In genomic region chr20:36479938-36480337, GRCh38 we compare ENCODE assay signal across 19 cellular contexts.
DNase-seq lines count a peak whose midpoint lies in the region; ATAC-seq, FAIRE-seq and TF ChIP-seq lines count a peak whose summit lies in the region.
"Had no signal": no experiment of that assay in that cellular context is flagged by ENCODE, and none has a peak within 500 bp of the region (broad histone marks: within the 10 kb centered on the region; RNA-seq: fewer than 3 reads in every experiment).

No MANE protein-coding gene starts in this region.

- peaks cover 27 to 94% of the 10 kb centered on the region in 2 experiments for H3K79me1 ChIP-seq in IMR-90 (ENCODE audit: low read depth in 1 of 2, low read length in 2 of 2)
- peaks cover 18% of the 10 kb centered on the region for H3K79me1 ChIP-seq in H1 (ENCODE audit: low read depth, low read length)
- peaks cover 14% of the 10 kb centered on the region for H3K79me1 ChIP-seq in trophoblast cell (ENCODE audit: low read length)

- FAIRE-seq in H1 (lab: Jason Lieb, UNC), result no peak

- in situ Hi-C loops in IMR-90 (cut with MboI; ENCODE audit: low sequenced_read_pairs), result no loop called here

- no peaks in the 10 kb centered on the region for H3K9me3 ChIP-seq in CD4-positive, alpha-beta memory T cell (ENCODE audit: control insufficient read depth in 1 of 2, low read length in 2 of 2)
- H3K9me3 ChIP-seq in IMR-90 (ENCODE audit: control insufficient read depth, insufficient read depth, low read length) (no peaks in the 10 kb centered on the region), H1 (ENCODE audit: insufficient read depth in 2 of 2, low read depth in 1 of 2, low read length in 1 of 2) (no peaks in the 10 kb centered on the region), trophoblast cell (ENCODE audit: insufficient read depth, low read depth, low read length) (peaks cover 2% of the 10 kb centered on the region)
- no peaks in the 10 kb centered on the region for H3K9me3 ChIP-seq in CD8-positive, alpha-beta memory T cell (ENCODE audit: low read length)
- H3K9me3 ChIP-seq: esophagus squamous epithelium had no signal

- peaks cover 7% of the 10 kb centered on the region for H3K4me1 ChIP-seq in CD4-positive, alpha-beta memory T cell (ENCODE audit: insufficient read depth, low read length)
- H3K4me1 ChIP-seq in IMR-90 (ENCODE audit: control insufficient read depth, insufficient read depth, low read length) (peaks cover 38% of the 10 kb centered on the region), H1 (replicated peaks in 1 of 4; ENCODE audit: control insufficient read depth in 3 of 4, insufficient read depth in 4 of 4, low read length in 3 of 4) (no peaks in the 10 kb centered on the region), trophoblast cell (ENCODE audit: control insufficient read depth in 1 of 2, insufficient read depth in 2 of 2, low read length in 2 of 2) (peaks cover 36 to 42% of the 10 kb centered on the region in 2 experiments)
- H3K4me1 ChIP-seq in CD8-positive, alpha-beta memory T cell (ENCODE audit: insufficient read depth, low read length), result no peaks in the 10 kb centered on the region

- no CpG with 5 or more reads among the region's 2 CpGs for WGBS in IMR-90 (ENCODE audit: extremely low coverage in 2 of 2, insufficient read length in 1 of 2), 2 experiments
- WGBS in H1 (ENCODE audit: extremely low coverage in 1 of 2, insufficient coverage in 1 of 2, insufficient read length in 1 of 2, insufficient replicate concordance in 2 of 2, low coverage in 1 of 2, low lambda C conversion rate in 2 of 2, missing lambda C conversion rate in 1 of 2), 2 experiments, result 87% methylated on average over 2 of the region's 2 CpGs; no CpG with 5 or more reads in 1 of the 2 experiments
- WGBS in trophoblast cell (ENCODE audit: extremely low coverage, insufficient coverage, insufficient read length), result no CpG with 5 or more reads among the region's 2 CpGs

- H3K27me3 ChIP-seq in CD4-positive, alpha-beta memory T cell (ENCODE audit: insufficient read depth, low read length), result no peaks in the 10 kb centered on the region
- no peaks in the 10 kb centered on the region for H3K27me3 ChIP-seq in IMR-90 (ENCODE audit: control insufficient read depth, insufficient read depth, low read length)
- H3K27me3 ChIP-seq in H1 (replicated peaks in 1 of 4; ENCODE audit: control insufficient read depth in 3 of 4, extremely low read depth in 1 of 4, insufficient read depth in 3 of 4, low read length in 3 of 4), result no peaks in the 10 kb centered on the region
- H3K27me3 ChIP-seq in trophoblast cell (ENCODE audit: insufficient read depth, low read length), result no peaks in the 10 kb centered on the region
- H3K27me3 ChIP-seq in CD8-positive, alpha-beta memory T cell (ENCODE audit: insufficient read depth, low read length, poor library complexity, severe bottlenecking), result no peaks in the 10 kb centered on the region
- H3K27me3 ChIP-seq: dorsolateral prefrontal cortex, esophagus squamous epithelium had no signal

- H3K4me2 ChIP-seq in IMR-90 (ENCODE audit: low read depth, low read length), result no peak overlapping the region
- H3K4me2 ChIP-seq in H1 (ENCODE audit: insufficient read depth in 1 of 2, low read depth in 2 of 2, low read length in 2 of 2), result no peak overlapping the region
- H3K4me2 ChIP-seq in trophoblast cell (ENCODE audit: low read length), result no peak overlapping the region

- no peaks in the 10 kb centered on the region for H3K9me3 Mint-ChIP-seq in CD4-positive, alpha-beta memory T cell
- no peaks in the 10 kb centered on the region for H3K9me3 Mint-ChIP-seq in CD8-positive, alpha-beta memory T cell
- H3K9me3 Mint-ChIP-seq: activated CD4-positive, alpha-beta T cell treated with anti-CD3 and anti-CD28 coated beads, Interleukin-2, amount 10 ng/mL, durations not matched to agents 7 days and 5 days had no signal

- H4K20me1 ChIP-seq in IMR-90 (ENCODE audit: insufficient read depth, low read length) (peaks cover 95% of the 10 kb centered on the region), H1 (replicated peaks in 1 of 2; ENCODE audit: control insufficient read depth in 1 of 2, insufficient read depth in 2 of 2, low read length in 2 of 2) (peaks cover 11 to 32% of the 10 kb centered on the region in 2 experiments)

- H4K5ac ChIP-seq in IMR-90 (ENCODE audit: low read depth, low read length) (no peak overlapping the region), H1 (ENCODE audit: insufficient read length, low read depth, low read length) (no peak overlapping the region)

- no peak overlapping the region for H4K91ac ChIP-seq in IMR-90 (ENCODE audit: insufficient read depth, low read depth, low read length)
- no peak overlapping the region for H4K91ac ChIP-seq in H1 (replicated peaks; ENCODE audit: insufficient read length, low read length)
- no peak overlapping the region for H4K91ac ChIP-seq in trophoblast cell (ENCODE audit: low read depth, low read length)

- H2BK12ac ChIP-seq in H1 (ENCODE audit: low read depth, low read length) (no peak overlapping the region), trophoblast cell (ENCODE audit: low read length) (no peak overlapping the region)

- DNase-seq in CD4-positive, alpha-beta memory T cell, result no peak
- DNase-seq in IMR-90 (no peak), H1 (ENCODE audit: low read depth in 1 of 2, low spot score in 2 of 2) (no peak), trophoblast cell (peak; percentile 78 to 91), posterior cingulate gyrus (no peak), HK-2 (ENCODE audit: unreplicated experiment) (no peak)
- DNase-seq in CD8-positive, alpha-beta memory T cell, result no peak
- DNase-seq in activated T-cell treated with anti-CD3 and anti-CD28 coated beads, Interleukin-2, amount 50 U/mL, for 1 hour, result no peak
- DNase-seq: activated CD4-positive, alpha-beta T cell treated with anti-CD3 and anti-CD28 coated beads, Interleukin-2, amount 10 ng/mL, durations not matched to agents 7 days and 5 days; activated CD8-positive, alpha-beta memory T cell treated with anti-CD3 and anti-CD28 coated beads, Interleukin-2, amount 50 U/mL, for 4 hours; activated effector memory CD4-positive, alpha-beta T cell treated with anti-CD3 and anti-CD28 coated beads, Interleukin-2, amount 50 U/mL, for 16 hours; dorsolateral prefrontal cortex; esophagus squamous epithelium; glutamatergic neuron; left colon; MM.1S; NCI-H187; NCI-H446; stimulated activated CD4-positive, alpha-beta T cell treated with anti-CD3 and anti-CD28 coated beads, Interleukin-12 subunit alpha, Interleukin-12 subunit beta, amount 100 ng/mL, for 4 hours had no signal

- peaks cover 60% of the 10 kb centered on the region for H3K9me1 ChIP-seq in IMR-90 (ENCODE audit: insufficient read depth, low read length)

- TF ChIP-seq POLR2A in IMR-90 (IDR thresholded peaks at IDR 0.05; ENCODE audit: low read depth, low read length) (no peak), H1 (IDR thresholded peaks at IDR 0.05; ENCODE audit: control extremely low read depth in 1 of 2, low read depth in 2 of 2, low read length in 2 of 2) (no peak)

- no peak for ATAC-seq in IMR-90 (ENCODE audit: low read depth)

- H2BK120ac ChIP-seq in IMR-90 (ENCODE audit: low read depth, low read length), result no peak overlapping the region
- H2BK120ac ChIP-seq in H1 (replicated peaks; ENCODE audit: low read depth, low read length), result no peak overlapping the region
- no peak overlapping the region for H2BK120ac ChIP-seq in trophoblast cell (ENCODE audit: insufficient read depth, low read length, poor library complexity)

- POLR2A ChIA-PET in CD4-positive, alpha-beta memory T cell (lab: Charles Lee; ENCODE audit: partially characterized antibody), result interaction anchor here (0.6 to 1.7 kb wide), 2 partner anchors 16 to 866 kb away, joined by 4 to 6 read pairs; no protein-coding TSS in a partner anchor
- POLR2A ChIA-PET in IMR-90 (lab: Charles Lee; ENCODE audit: unreplicated experiment) (interaction anchor here (0.6 kb wide), 1 partner anchor 21 kb away, joined by 8 read pairs; no protein-coding TSS in a partner anchor), H1 (lab: Charles Lee; ENCODE audit: partially characterized antibody) (interaction anchor here (0.7 to 1.2 kb wide), 3 partner anchors 9 to 14 kb away, joined by 3 read pairs; no protein-coding TSS in a partner anchor)
- POLR2A ChIA-PET in CD8-positive, alpha-beta memory T cell (lab: Charles Lee), result no interaction called here

- H2AK5ac ChIP-seq in IMR-90 (ENCODE audit: low read depth, low read length) (no peak overlapping the region), H1 (ENCODE audit: low read depth, low read length) (no peak overlapping the region), trophoblast cell (ENCODE audit: low read length) (no peak overlapping the region)

- H3K9ac ChIP-seq in IMR-90 (ENCODE audit: low read depth, low read length) (no peak overlapping the region), H1 (replicated peaks in 1 of 4; ENCODE audit: extremely low read depth in 1 of 4, low read depth in 3 of 4, low read length in 3 of 4) (no peak overlapping the region), trophoblast cell (ENCODE audit: low read length) (no peak overlapping the region)

- H3K4me1 Mint-ChIP-seq in CD4-positive, alpha-beta memory T cell, result peaks cover 24 to 46% (median 33%) of the 10 kb centered on the region in 4 donors
- H3K4me1 Mint-ChIP-seq in CD8-positive, alpha-beta memory T cell, result peaks cover 20 to 43% (median 33%) of the 10 kb centered on the region in 3 donors

- no peak overlapping the region for H2BK20ac ChIP-seq in IMR-90 (ENCODE audit: low read depth, low read length)
- H2BK20ac ChIP-seq in H1 (ENCODE audit: low read length), result no peak overlapping the region

- H3K18ac ChIP-seq in IMR-90 (ENCODE audit: low read depth, low read length), result no peak overlapping the region
- H3K18ac ChIP-seq in H1 (ENCODE audit: extremely low read depth, low read length), result no peak overlapping the region
- no peak overlapping the region for H3K18ac ChIP-seq in trophoblast cell (ENCODE audit: low read length)

- TF ChIP-seq EP300 in H1 (IDR thresholded peaks at IDR 0.05; ENCODE audit: borderline replicate concordance in 1 of 2, low read depth in 2 of 2, low read length in 2 of 2), result no peak

- H2AFZ ChIP-seq in IMR-90 (replicated peaks; ENCODE audit: low read length, poor library complexity) (no peak overlapping the region), H1 (ENCODE audit: low read length) (no peak overlapping the region), trophoblast cell (ENCODE audit: insufficient read depth, low read length, poor library complexity) (no peak overlapping the region)

- H3K14ac ChIP-seq in IMR-90 (replicated peaks; ENCODE audit: low read depth, low read length) (no peak overlapping the region), H1 (ENCODE audit: insufficient read length) (no peak overlapping the region), trophoblast cell (ENCODE audit: low read length) (no peak overlapping the region)

- dilution Hi-C loops in IMR-90 (cut with HindIII; ENCODE audit: low sequenced_read_pairs, unreplicated experiment), result no loop called here

- H2BK5ac ChIP-seq in IMR-90 (ENCODE audit: low read depth, low read length, poor library complexity, severe bottlenecking) (no peak overlapping the region), H1 (ENCODE audit: low read depth, low read length) (no peak overlapping the region), trophoblast cell (ENCODE audit: low read depth, low read length, poor library complexity) (no peak overlapping the region)

- H4K8ac ChIP-seq in IMR-90 (ENCODE audit: low read depth in 2 of 2, low read length in 2 of 2), result no peak overlapping the region
- H4K8ac ChIP-seq in H1 (ENCODE audit: extremely low read depth, insufficient read depth, low read length), result no peak overlapping the region
- no peak overlapping the region for H4K8ac ChIP-seq in trophoblast cell (ENCODE audit: low read depth, low read length)

- H3K4me3 ChIP-seq in CD4-positive, alpha-beta memory T cell (ENCODE audit: low read length in 2 of 2), result no peak overlapping the region
- H3K4me3 ChIP-seq in IMR-90 (ENCODE audit: insufficient read depth, low read depth, low read length) (no peak overlapping the region), H1 (ENCODE audit: extremely low read depth in 1 of 4, insufficient read depth in 2 of 4, low read depth in 3 of 4, low read length in 4 of 4) (no peak overlapping the region), trophoblast cell (ENCODE audit: low read depth, low read length) (no peak overlapping the region)
- no peak overlapping the region for H3K4me3 ChIP-seq in CD8-positive, alpha-beta memory T cell (ENCODE audit: low read length)
- H3K4me3 ChIP-seq: dorsolateral prefrontal cortex, esophagus squamous epithelium had no signal

- peaks cover 3 to 11% of the 10 kb centered on the region in 2 donors for H3K36me3 Mint-ChIP-seq in CD4-positive, alpha-beta memory T cell
- H3K36me3 Mint-ChIP-seq in CD8-positive, alpha-beta memory T cell, result peaks cover 0 to 20% (median 0%) of the 10 kb centered on the region in 3 donors

- no peak overlapping the region for H2AK9ac ChIP-seq in IMR-90 (replicated peaks; ENCODE audit: low read depth, low read length, poor library complexity)

- no peak overlapping the region for H2BK15ac ChIP-seq in IMR-90 (ENCODE audit: low read depth, low read length)
- no peak overlapping the region for H2BK15ac ChIP-seq in H1 (ENCODE audit: low read length)

- no peak overlapping the region for H3K4ac ChIP-seq in IMR-90 (ENCODE audit: low read depth, low read length)
- H3K4ac ChIP-seq in H1 (replicated peaks; ENCODE audit: insufficient read length, low read depth, low read length), result no peak overlapping the region
- H3K4ac ChIP-seq in trophoblast cell (ENCODE audit: low read depth, low read length), result peak overlapping the region; percentile 72

- TF ChIP-seq RAD21 in IMR-90 (IDR thresholded peaks at IDR 0.05; ENCODE audit: low read length) (no peak), H1 (IDR thresholded peaks at IDR 0.05 in 1 of 2, conservative IDR thresholded peaks at IDR 0.05 in 1 of 2; ENCODE audit: low read depth in 2 of 2, low read length in 2 of 2) (no peak)

- H4K12ac ChIP-seq in trophoblast cell (ENCODE audit: low read depth, low read length), result no peak overlapping the region

- H3K23ac ChIP-seq in IMR-90 (ENCODE audit: low read depth, low read length) (0 out of 2 replicates have a peak overlapping the region, but pooled peaks have one; percentile 20), H1 (ENCODE audit: insufficient read length) (no peak overlapping the region), trophoblast cell (ENCODE audit: low read length) (no peak overlapping the region)

- H3K56ac ChIP-seq in IMR-90 (ENCODE audit: extremely low read depth, insufficient read depth, low read length) (no peak overlapping the region), H1 (replicated peaks; ENCODE audit: insufficient read length, low read depth, low read length) (no peak overlapping the region)

- no peaks in the 10 kb centered on the region for H3K27me3 Mint-ChIP-seq in CD4-positive, alpha-beta memory T cell
- no peaks in the 10 kb centered on the region for H3K27me3 Mint-ChIP-seq in CD8-positive, alpha-beta memory T cell
- H3K27me3 Mint-ChIP-seq: activated CD4-positive, alpha-beta T cell treated with anti-CD3 and anti-CD28 coated beads, Interleukin-2, amount 10 ng/mL, durations not matched to agents 7 days and 5 days had no signal

- TF ChIP-seq CTCF in IMR-90 (conservative IDR thresholded peaks at IDR 0.05; ENCODE audit: low read depth, low read length), result no peak
- TF ChIP-seq CTCF in H1 (IDR thresholded peaks at IDR 0.05; ENCODE audit: control extremely low read depth in 1 of 3, insufficient read depth in 1 of 3, low read depth in 1 of 3, low read length in 3 of 3), result peak in 2 of 3 experiments; percentile 5 to 21; a peak in 1 of 4 replicates

- BruUV-seq in IMR-90 (replicated peaks; lab: Mats Ljungman, UMichigan), result no TSS peak

- H3K4me3 Mint-ChIP-seq in CD4-positive, alpha-beta memory T cell, result peak overlapping the region in 2 of 8 donors; percentile 15 to 47
- no peak overlapping the region for H3K4me3 Mint-ChIP-seq in CD8-positive, alpha-beta memory T cell
- H3K4me3 Mint-ChIP-seq: activated CD4-positive, alpha-beta T cell treated with anti-CD3 and anti-CD28 coated beads, Interleukin-2, amount 10 ng/mL, durations not matched to agents 7 days and 5 days had no signal

- no peaks in the 10 kb centered on the region for H3K36me3 ChIP-seq in CD4-positive, alpha-beta memory T cell (ENCODE audit: insufficient read depth, low read length)
- peaks cover 11% of the 10 kb centered on the region for H3K36me3 ChIP-seq in IMR-90 (ENCODE audit: control insufficient read depth, insufficient read depth, low read length)
- no peaks in the 10 kb centered on the region; a peak in 1 of 8 replicates for H3K36me3 ChIP-seq in H1 (ENCODE audit: control insufficient read depth in 2 of 4, insufficient read depth in 4 of 4, low read length in 3 of 4)
- H3K36me3 ChIP-seq in trophoblast cell (ENCODE audit: control insufficient read depth in 1 of 2, insufficient read depth in 2 of 2, low read length in 2 of 2), result peaks cover 15 to 27% of the 10 kb centered on the region in 2 experiments
- peaks cover 3% of the 10 kb centered on the region for H3K36me3 ChIP-seq in CD8-positive, alpha-beta memory T cell (ENCODE audit: insufficient read depth, low read length)

- peaks cover 0 to 45% of the 10 kb centered on the region in 2 experiments; a peak in 2 of 4 replicates for H3K79me2 ChIP-seq in H1 (ENCODE audit: control insufficient read depth in 1 of 2, insufficient read depth in 2 of 2, low read length in 2 of 2)
- H3K79me2 ChIP-seq in trophoblast cell (ENCODE audit: control insufficient read depth, insufficient read depth, low read length, poor library complexity), result peaks cover 31% of the 10 kb centered on the region

- no peaks in the 10 kb centered on the region for H3K23me2 ChIP-seq in H1 (ENCODE audit: low read depth, low read length)

- CTCF ChIA-PET in CD4-positive, alpha-beta memory T cell (lab: Charles Lee; ENCODE audit: partially characterized antibody), result no interaction called here
- CTCF ChIA-PET in IMR-90 (lab: Yijun Ruan, JAX), result interaction anchor here (1.0 kb wide), 1 partner anchor 34 kb away, joined by 3 read pairs; no protein-coding TSS in a partner anchor
- CTCF ChIA-PET in H1 (lab: Charles Lee; ENCODE audit: partially characterized antibody), result interaction anchor here (0.7 to 4.5 kb wide), 13 partner anchors 8 to 1355 kb away, joined by 3 to 28 read pairs (median 4); no protein-coding TSS in a partner anchor
- CTCF ChIA-PET in CD8-positive, alpha-beta memory T cell (lab: Charles Lee), result no interaction called here

- intact Hi-C loops in CD4-positive, alpha-beta memory T cell (cut with micrococcal nuclease), result no loop called here
- intact Hi-C loops in IMR-90 (cut with micrococcal nuclease) (no loop called here), posterior cingulate gyrus (cut with DNase I) (no loop called here)

- H3K27ac Mint-ChIP-seq in CD4-positive, alpha-beta memory T cell, result peak overlapping the region in 5 of 7 donors; percentile 8 to 82 (median 65)
- peak overlapping the region in 2 of 8 donors; percentile 19 to 65 for H3K27ac Mint-ChIP-seq in CD8-positive, alpha-beta memory T cell
- H3K27ac Mint-ChIP-seq: activated CD4-positive, alpha-beta T cell treated with anti-CD3 and anti-CD28 coated beads, Interleukin-2, amount 10 ng/mL, durations not matched to agents 7 days and 5 days had no signal

- no peak overlapping the region for H3K27ac ChIP-seq in CD4-positive, alpha-beta memory T cell (ENCODE audit: low read depth, low read length)
- no peak overlapping the region for H3K27ac ChIP-seq in IMR-90 (ENCODE audit: insufficient read depth, low read length)
- no peak overlapping the region for H3K27ac ChIP-seq in H1 (ENCODE audit: low read depth, low read length)
- no peak overlapping the region for H3K27ac ChIP-seq in trophoblast cell (ENCODE audit: low read depth, low read length)
- H3K27ac ChIP-seq in CD8-positive, alpha-beta memory T cell (ENCODE audit: low read depth, low read length), result no peak overlapping the region

Comparison
In these comparisons a context has a peak if more than half of its experiments do, and no peak if none do; other contexts are left out.
1. DNase-seq: peak in trophoblast cell (2 of 2); none in CD4-positive, alpha-beta memory T cell (0 of 5), IMR-90 (single experiment), H1 (0 of 2), posterior cingulate gyrus (0 of 10), CD8-positive, alpha-beta memory T cell (0 of 5), activated T-cell treated with anti-CD3 and anti-CD28 coated beads, Interleukin-2, amount 50 U/mL, for 1 hour (single experiment) and HK-2 (single experiment).
2. CTCF ChIA-PET loops: an anchor here in IMR-90 (1.0 kb wide) and H1 (0.7 to 4.5 kb wide); none called in CD4-positive, alpha-beta memory T cell and CD8-positive, alpha-beta memory T cell.